ENCODE assay signal across 8 cellular contexts in the genomic region with DNA sequence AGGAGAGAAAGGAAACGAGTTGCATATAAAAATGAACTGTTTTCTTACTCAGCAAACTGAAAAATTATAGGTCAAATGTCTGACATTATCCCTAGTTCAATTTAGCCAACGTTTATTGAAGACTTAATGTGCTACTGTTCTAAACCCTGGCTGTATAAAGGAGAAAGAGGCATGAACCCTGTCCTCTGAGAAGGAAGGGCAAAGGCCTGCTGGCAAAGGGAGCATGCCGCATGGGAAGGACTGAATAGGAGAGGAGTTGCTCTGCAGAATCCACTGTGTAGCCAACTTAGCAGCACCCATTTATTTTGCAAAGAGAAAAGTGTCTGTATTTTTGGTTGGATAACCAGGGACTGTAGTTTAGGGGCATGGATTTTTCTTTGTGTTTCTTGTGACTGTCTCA.
DNase-seq lines count a peak whose midpoint lies in the region; ATAC-seq, FAIRE-seq and TF ChIP-seq lines count a peak whose summit lies in the region.
"Not testable (repeated sequence)": the region's sequence is repeated elsewhere in the genome, so short reads cannot be mapped to it uniquely, and the experiment has no call there.

No MANE protein-coding gene starts in this region.

- H3K4me1 Mint-ChIP-seq in GM23338, result peaks cover 14% of the 10 kb centered on the region

- H3K9me3 Mint-ChIP-seq in GM23338, result not testable (repeated sequence)

- H3K9me3 ChIP-seq in Loucy (ENCODE audit: insufficient read depth, low read depth, low read length); right lobe of liver; mucosa of descending colon; small intestine (ENCODE audit: control insufficient read depth, low read depth): not testable (repeated sequence)

- H3K4me2 ChIP-seq in GM23338, result not testable (repeated sequence)
- H3K4me2 ChIP-seq in Loucy (ENCODE audit: low read depth, low read length, poor library complexity, severe bottlenecking), result peak overlapping the region; percentile 34

- not testable (repeated sequence) for H3F3A ChIP-seq in GM23338 (replicated peaks; ENCODE audit: low read depth); Loucy (ENCODE audit: low read depth)

- H2AFZ ChIP-seq in GM23338; Loucy (ENCODE audit: low read length): not testable (repeated sequence)

- peak; percentile 72 for FAIRE-seq in small intestine (lab: Jason Lieb, UNC)

- WGBS in right lobe of liver (ENCODE audit: insufficient coverage, low coverage, low lambda C conversion rate, missing lambda C conversion rate), result 36% methylated on average over 2 of the region's 3 CpGs
- 15 to 29% (median 24%) methylated on average over 2 of the region's 3 CpGs for WGBS in small intestine, 3 donors

- not testable (repeated sequence) for H3K27ac Mint-ChIP-seq in GM23338

- TF ChIP-seq POLR2A in right lobe of liver (IDR thresholded peaks at IDR 0.05), result not testable (repeated sequence)

- H3K79me2 ChIP-seq in GM23338 (replicated peaks; ENCODE audit: insufficient read depth) (peaks cover 37% of the 10 kb centered on the region), Loucy (ENCODE audit: insufficient read depth, low read length) (peaks cover 37% of the 10 kb centered on the region)

- H3K27ac ChIP-seq in GM23338 (ENCODE audit: low read depth); right lobe of liver; small intestine (ENCODE audit: low read depth in 1 of 2, low read length in 1 of 2): not testable (repeated sequence)
- peak overlapping the region; percentile 17; the same call in 1 of the 2 replicates for H3K27ac ChIP-seq in VCaP

- H3K4me3 Mint-ChIP-seq in GM23338, result not testable (repeated sequence)

- not testable (repeated sequence) for TF ChIP-seq CTCF in GM23338 (conservative IDR thresholded peaks at IDR 0.05; ENCODE audit: low read depth in 2 of 2); Loucy (conservative IDR thresholded peaks at IDR 0.05; ENCODE audit: low read length); VCaP (conservative IDR thresholded peaks at IDR 0.05); right lobe of liver (IDR thresholded peaks at IDR 0.05); mucosa of descending colon (IDR thresholded peaks at IDR 0.05)

- ATAC-seq in GM23338 (peak; percentile 39; the same call in 2 of the 3 replicates), left colon (peak; percentile 99), left lobe of liver (peak; percentile 100), right lobe of liver (peak; percentile 78 to 97 (median 86)), mucosa of descending colon (peak; percentile 91)

- H4K20me1 ChIP-seq in GM23338 (replicated peaks; ENCODE audit: insufficient read depth), result not testable (repeated sequence)
- peaks cover 32% of the 10 kb centered on the region for H4K20me1 ChIP-seq in Loucy (ENCODE audit: insufficient read depth, low read length, poor library complexity, severe bottlenecking)

- not testable (repeated sequence) for H3K4me3 ChIP-seq in GM23338; Loucy (ENCODE audit: low read length, poor library complexity, severe bottlenecking); right lobe of liver; mucosa of descending colon; small intestine (ENCODE audit: low read depth in 1 of 2, low read length in 2 of 2)

- H3K36me3 ChIP-seq in GM23338 (ENCODE audit: insufficient read depth); Loucy (ENCODE audit: insufficient read depth, low read length); right lobe of liver; mucosa of descending colon (ENCODE audit: low read depth); small intestine (ENCODE audit: control insufficient read depth in 2 of 2, insufficient read depth in 2 of 2, low read length in 2 of 2): not testable (repeated sequence)

- H3K9ac ChIP-seq in Loucy (ENCODE audit: low read depth, low read length, poor library complexity, severe bottlenecking), result not testable (repeated sequence)

- DNase-seq in GM23338 (ENCODE audit: low spot score); left colon; left lobe of liver (ENCODE audit: low spot score); right lobe of liver; mucosa of descending colon: not testable (repeated sequence)
- DNase-seq in small intestine, result peak; percentile 22

- H3K27me3 Mint-ChIP-seq in GM23338 (ENCODE audit: insufficient read depth, low read depth, poor library complexity), result not testable (repeated sequence)

- H3K27me3 ChIP-seq in GM23338 (ENCODE audit: insufficient read depth); Loucy (ENCODE audit: insufficient read depth, low read length, poor library complexity, severe bottlenecking); right lobe of liver; small intestine (ENCODE audit: control insufficient read depth in 2 of 2, insufficient read depth in 2 of 2, low read length in 2 of 2): not testable (repeated sequence)

- peaks cover 15% of the 10 kb centered on the region; the same call in 1 of the 2 replicates for H3K4me1 ChIP-seq in GM23338 (ENCODE audit: insufficient read depth)
- peaks cover 24% of the 10 kb centered on the region for H3K4me1 ChIP-seq in Loucy (ENCODE audit: insufficient read depth, low read length, poor library complexity, severe bottlenecking)
- not testable (repeated sequence) for H3K4me1 ChIP-seq in right lobe of liver; mucosa of descending colon (ENCODE audit: low read depth); small intestine (ENCODE audit: control insufficient read depth in 2 of 2, insufficient read depth in 1 of 2, low read depth in 1 of 2, low read length in 1 of 2)

- intact Hi-C loops in left colon (cut with DNase I, micrococcal nuclease); right lobe of liver (cut with DNase I); mucosa of descending colon (cut with DNase I, micrococcal nuclease): not testable (repeated sequence)

- not testable (repeated sequence) for H3K36me3 Mint-ChIP-seq in GM23338 (ENCODE audit: low read depth)

- H3K9me2 ChIP-seq in GM23338 (ENCODE audit: insufficient read depth); Loucy (replicated peaks; ENCODE audit: low read depth, low read length): not testable (repeated sequence)

Comparison
In these comparisons a context has a peak if more than half of its experiments do, and no peak if none do; other contexts are left out.
1. ATAC-seq: peak in every context shown above with its lines; median percentile 100 in left lobe of liver; 99 in left colon; 91 in mucosa of descending colon; 86 in right lobe of liver; 39 in GM23338.